Comparison of ENCODE assay signal across 8 cellular contexts in genomic region chr9:122159925-122160246, GRCh38. TPM values are rescaled to one million over a fixed set of nuclear protein-coding genes. Genes with fewer than 3 reads are reported as not detected.
A peak's percentile ranks its signal among the peaks of the same experiment; 100 is the strongest.
DNase-seq lines count a peak whose midpoint lies in the region; ATAC-seq and TF ChIP-seq lines count a peak whose summit lies in the region.

No MANE protein-coding gene starts in this region.

- no peak for DNase-seq in left ventricle myocardium inferior
- no peak for DNase-seq in cardiac septum (ENCODE audit: low spot score)
- no peak for DNase-seq in body of pancreas
- no peak for DNase-seq in DMS114 treated with DMSO at 0.1 percent for 48 hours (lab: John Stamatoyannopoulos, UW; ENCODE audit: unreplicated experiment)
- no peak for DNase-seq in effector CD8-positive, alpha-beta T cell (lab: John Stamatoyannopoulos, UW)

- TF ChIP-seq CTCF in left ventricle myocardium inferior (IDR thresholded peaks at IDR 0.05; ENCODE audit: borderline replicate concordance) (no peak), body of pancreas (IDR thresholded peaks at IDR 0.05) (no peak)

- peaks cover 52% of the 10 kb centered on the region for H3K4me1 ChIP-seq in left ventricle myocardium inferior
- H3K4me1 ChIP-seq in body of pancreas, result peaks cover 16% of the 10 kb centered on the region
- peaks cover 11% of the 10 kb centered on the region for H3K4me1 ChIP-seq in mononuclear cell (ENCODE audit: insufficient read depth, low read length)

- H3K36me3 ChIP-seq in left ventricle myocardium inferior (no peaks in the 10 kb centered on the region), body of pancreas (replicated peaks in 1 of 2; ENCODE audit: insufficient read depth in 1 of 2, low read depth in 2 of 2) (no peaks in the 10 kb centered on the region)

- H3K9me3 ChIP-seq in left ventricle myocardium inferior (replicated peaks), result peaks cover 12% of the 10 kb centered on the region
- H3K9me3 ChIP-seq in body of pancreas, result no peaks in the 10 kb centered on the region
- no peaks in the 10 kb centered on the region for H3K9me3 ChIP-seq in mononuclear cell (ENCODE audit: low read depth, low read length)

- no peak for TF ChIP-seq POLR2A in body of pancreas (IDR thresholded peaks at IDR 0.05)

- no peaks in the 10 kb centered on the region for H3K27me3 ChIP-seq in left ventricle myocardium inferior (ENCODE audit: low read depth)
- no peaks in the 10 kb centered on the region for H3K27me3 ChIP-seq in body of pancreas
- H3K27me3 ChIP-seq in mononuclear cell (ENCODE audit: insufficient read depth, low read length), result peaks cover 4% of the 10 kb centered on the region

- intact Hi-C loops in left ventricle myocardium inferior (cut with micrococcal nuclease), result no loop called here
- intact Hi-C loops in cardiac septum (cut with DNase I), result no loop called here
- intact Hi-C loops in body of pancreas (cut with DNase I), result no loop called here

- peak overlapping the region; percentile 94 for H3K27ac ChIP-seq in left ventricle myocardium inferior (replicated peaks)
- H3K27ac ChIP-seq in body of pancreas, result peak overlapping the region in 2 of 4 donors; percentile 76 to 83

- no peak for ATAC-seq in body of pancreas
- no peak for ATAC-seq in GM21381 (IDR thresholded peaks at IDR 0.05; ENCODE audit: unreplicated experiment)
- no peak for ATAC-seq in HG03521 (IDR thresholded peaks at IDR 0.05; ENCODE audit: unreplicated experiment)

- 4 to 8% methylated on average over 6 of the region's 6 CpGs for whole genome bisulfite sequencing in body of pancreas, 2 donors

- H3K4me3 ChIP-seq in left ventricle myocardium inferior (peak overlapping the region; percentile 85), body of pancreas (peak overlapping the region; percentile 35 to 90), mononuclear cell (ENCODE audit: low read length) (peak overlapping the region; percentile 80)

RNA-seq across cellular contexts. Expression of gene MORN5, which starts 0.2 kb away (rescaled TPM):
- not detected for total RNA-seq in left ventricle myocardium inferior
- not detected for total RNA-seq in cardiac septum
- total RNA-seq in body of pancreas, result not detected
- total RNA-seq in mononuclear cell, result not detected

RNA-seq across cellular contexts. Expression of gene NDUFA8, which starts 0.3 kb away (rescaled TPM):
- total RNA-seq in left ventricle myocardium inferior (311 TPM), cardiac septum (230 TPM), body of pancreas (10 to 100 TPM; 11.9 to 16.9 TPM), mononuclear cell (1.2 TPM)

Comparison
In these comparisons a context has a peak if more than half of its experiments do, and no peak if none do; other contexts are left out.
1. RNA of gene NDUFA8, which starts 0.3 kb away (total RNA-seq): 311 TPM in left ventricle myocardium inferior (single experiment) and 230 TPM in cardiac septum (single experiment); 11.9 to 16.9 TPM in body of pancreas and 1.2 TPM in mononuclear cell (single experiment); every median in the first group is over 10 times any median in the second.
2. Peak in every context shown above with its lines, with median percentiles within 50 percentile points of each other: H3K4me3 ChIP-seq.